ENCODE assay signal across 1 cellular context in the genomic region with DNA sequence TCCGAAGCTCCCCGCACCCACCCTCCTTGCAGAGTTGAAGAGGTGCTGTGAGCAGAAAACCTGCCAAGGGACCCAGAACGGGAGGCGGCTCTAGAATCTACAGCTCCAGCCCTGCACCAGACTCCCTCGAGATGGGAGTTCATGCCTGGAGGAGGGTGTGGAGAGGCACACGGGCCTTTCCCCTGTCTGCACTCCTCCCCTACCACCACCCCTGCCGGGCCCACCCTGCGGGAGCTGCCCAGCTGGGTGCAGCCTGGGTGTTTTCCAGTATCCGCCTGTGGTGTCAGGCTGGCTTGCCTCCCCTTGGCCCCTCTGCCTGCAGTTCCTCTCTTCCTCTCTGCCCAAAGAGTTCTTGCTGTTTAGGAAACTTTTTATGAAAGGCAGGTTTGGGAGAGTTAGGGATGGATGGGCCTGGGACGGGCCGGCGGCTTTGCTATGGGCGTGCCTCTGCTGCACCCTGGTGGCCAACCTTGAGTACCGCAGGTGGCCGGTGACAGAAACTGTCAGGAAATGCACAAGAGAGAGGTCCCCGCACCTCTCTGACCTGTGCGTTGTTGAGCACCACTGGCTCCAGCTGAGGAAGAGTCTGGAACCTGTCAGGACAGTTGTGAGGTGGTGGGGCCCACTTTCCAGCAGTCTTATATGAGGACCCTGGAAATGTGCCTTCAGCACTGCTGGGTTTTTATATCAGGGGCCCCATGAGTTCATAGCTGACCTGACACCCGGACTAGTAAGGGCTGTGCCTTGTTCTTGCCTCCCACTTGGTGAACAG.
TF ChIP-seq lines count a peak whose summit lies in the region.

No MANE protein-coding gene starts in this region.

TF ChIP-seq in HepG2, 621 proteins besides CTCF, POLR2A, EP300 and RAD21 (continued from another document and continues in another):
- 0 out of 2 replicates have a peak, but pooled peaks have one; percentile 74 for TF ChIP-seq SALL2 (CRISPR knock-in tag; IDR thresholded peaks at IDR 0.05)
- TF ChIP-seq XRCC5 (optimal IDR thresholded peaks at IDR 0.05; ENCODE audit: low read length), result peak; percentile 81
- TF ChIP-seq ZNF768 (CRISPR knock-in tag; IDR thresholded peaks at IDR 0.05), result peak; percentile 60; the same call in 1 of the 2 replicates
- TF ChIP-seq KLF12 (CRISPR knock-in tag; IDR thresholded peaks at IDR 0.05; ENCODE audit: borderline replicate concordance), result 0 out of 2 replicates have a peak, but pooled peaks have one; percentile 23
- TF ChIP-seq NFKB2 (CRISPR knock-in tag; IDR thresholded peaks at IDR 0.05; ENCODE audit: borderline replicate concordance), result peak; percentile 56; the same call in 1 of the 2 replicates
- no peak; the same call in 1 of the 2 replicates for TF ChIP-seq ZBTB1 (CRISPR knock-in tag; IDR thresholded peaks at IDR 0.05; ENCODE audit: borderline replicate concordance)
- 0 out of 2 replicates have a peak, but pooled peaks have one; percentile 28 for TF ChIP-seq GATAD2A (CRISPR knock-in tag; IDR thresholded peaks at IDR 0.05)
- peak; percentile 74 for TF ChIP-seq AKAP8 (CRISPR knock-in tag; IDR thresholded peaks at IDR 0.05)
- TF ChIP-seq, protein P1, sequence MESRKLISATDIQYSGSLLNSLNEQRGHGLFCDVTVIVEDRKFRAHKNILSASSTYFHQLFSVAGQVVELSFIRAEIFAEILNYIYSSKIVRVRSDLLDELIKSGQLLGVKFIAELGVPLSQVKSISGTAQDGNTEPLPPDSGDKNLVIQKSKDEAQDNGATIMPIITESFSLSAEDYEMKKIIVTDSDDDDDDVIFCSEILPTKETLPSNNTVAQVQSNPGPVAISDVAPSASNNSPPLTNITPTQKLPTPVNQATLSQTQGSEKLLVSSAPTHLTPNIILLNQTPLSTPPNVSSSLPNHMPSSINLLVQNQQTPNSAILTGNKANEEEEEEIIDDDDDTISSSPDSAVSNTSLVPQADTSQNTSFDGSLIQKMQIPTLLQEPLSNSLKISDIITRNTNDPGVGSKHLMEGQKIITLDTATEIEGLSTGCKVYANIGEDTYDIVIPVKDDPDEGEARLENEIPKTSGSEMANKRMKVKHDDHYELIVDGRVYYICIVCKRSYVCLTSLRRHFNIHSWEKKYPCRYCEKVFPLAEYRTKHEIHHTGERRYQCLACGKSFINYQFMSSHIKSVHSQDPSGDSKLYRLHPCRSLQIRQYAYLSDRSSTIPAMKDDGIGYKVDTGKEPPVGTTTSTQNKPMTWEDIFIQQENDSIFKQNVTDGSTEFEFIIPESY (CRISPR knock-in tag; IDR thresholded peaks at IDR 0.05), result peak; percentile 77
- TF ChIP-seq TGIF2 (CRISPR knock-in tag; IDR thresholded peaks at IDR 0.05), result no peak
- no peak for TF ChIP-seq ZFP62 (CRISPR knock-in tag; IDR thresholded peaks at IDR 0.05)
- TF ChIP-seq SMARCE1 (IDR thresholded peaks at IDR 0.05; ENCODE audit: borderline replicate concordance), result no peak
- peak; percentile 25; the same call in 1 of the 2 replicates for TF ChIP-seq NR2F2 (IDR thresholded peaks at IDR 0.05; ENCODE audit: borderline replicate concordance, low read depth)
- no peak for TF ChIP-seq SOX13 (IDR thresholded peaks at IDR 0.05)
- 0 out of 4 replicates have a peak, but pooled peaks of 1 of the 2 experiments have one; percentile 5 for TF ChIP-seq SOX13 (CRISPR knock-in tag; conservative IDR thresholded peaks at IDR 0.05 in 1 of 2, IDR thresholded peaks at IDR 0.05 in 1 of 2)
- 0 out of 2 replicates have a peak, but pooled peaks have one; percentile 36 for TF ChIP-seq ZMYM2 (CRISPR knock-in tag; IDR thresholded peaks at IDR 0.05)
- TF ChIP-seq ZFAT (CRISPR knock-in tag; conservative IDR thresholded peaks at IDR 0.05), result no peak
- TF ChIP-seq, protein P2, sequence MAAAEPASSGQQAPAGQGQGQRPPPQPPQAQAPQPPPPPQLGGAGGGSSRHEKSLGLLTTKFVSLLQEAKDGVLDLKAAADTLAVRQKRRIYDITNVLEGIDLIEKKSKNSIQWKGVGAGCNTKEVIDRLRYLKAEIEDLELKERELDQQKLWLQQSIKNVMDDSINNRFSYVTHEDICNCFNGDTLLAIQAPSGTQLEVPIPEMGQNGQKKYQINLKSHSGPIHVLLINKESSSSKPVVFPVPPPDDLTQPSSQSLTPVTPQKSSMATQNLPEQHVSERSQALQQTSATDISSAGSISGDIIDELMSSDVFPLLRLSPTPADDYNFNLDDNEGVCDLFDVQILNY (CRISPR knock-in tag; conservative IDR thresholded peaks at IDR 0.05), result no peak
- TF ChIP-seq ATF7-NPFF (CRISPR knock-in tag; IDR thresholded peaks at IDR 0.05; ENCODE audit: low read depth), result 0 out of 2 replicates have a peak, but pooled peaks have one; percentile 50
- TF ChIP-seq SUZ12 (IDR thresholded peaks at IDR 0.05; ENCODE audit: low read depth, low read length), result no peak
- TF ChIP-seq, protein P3, sequence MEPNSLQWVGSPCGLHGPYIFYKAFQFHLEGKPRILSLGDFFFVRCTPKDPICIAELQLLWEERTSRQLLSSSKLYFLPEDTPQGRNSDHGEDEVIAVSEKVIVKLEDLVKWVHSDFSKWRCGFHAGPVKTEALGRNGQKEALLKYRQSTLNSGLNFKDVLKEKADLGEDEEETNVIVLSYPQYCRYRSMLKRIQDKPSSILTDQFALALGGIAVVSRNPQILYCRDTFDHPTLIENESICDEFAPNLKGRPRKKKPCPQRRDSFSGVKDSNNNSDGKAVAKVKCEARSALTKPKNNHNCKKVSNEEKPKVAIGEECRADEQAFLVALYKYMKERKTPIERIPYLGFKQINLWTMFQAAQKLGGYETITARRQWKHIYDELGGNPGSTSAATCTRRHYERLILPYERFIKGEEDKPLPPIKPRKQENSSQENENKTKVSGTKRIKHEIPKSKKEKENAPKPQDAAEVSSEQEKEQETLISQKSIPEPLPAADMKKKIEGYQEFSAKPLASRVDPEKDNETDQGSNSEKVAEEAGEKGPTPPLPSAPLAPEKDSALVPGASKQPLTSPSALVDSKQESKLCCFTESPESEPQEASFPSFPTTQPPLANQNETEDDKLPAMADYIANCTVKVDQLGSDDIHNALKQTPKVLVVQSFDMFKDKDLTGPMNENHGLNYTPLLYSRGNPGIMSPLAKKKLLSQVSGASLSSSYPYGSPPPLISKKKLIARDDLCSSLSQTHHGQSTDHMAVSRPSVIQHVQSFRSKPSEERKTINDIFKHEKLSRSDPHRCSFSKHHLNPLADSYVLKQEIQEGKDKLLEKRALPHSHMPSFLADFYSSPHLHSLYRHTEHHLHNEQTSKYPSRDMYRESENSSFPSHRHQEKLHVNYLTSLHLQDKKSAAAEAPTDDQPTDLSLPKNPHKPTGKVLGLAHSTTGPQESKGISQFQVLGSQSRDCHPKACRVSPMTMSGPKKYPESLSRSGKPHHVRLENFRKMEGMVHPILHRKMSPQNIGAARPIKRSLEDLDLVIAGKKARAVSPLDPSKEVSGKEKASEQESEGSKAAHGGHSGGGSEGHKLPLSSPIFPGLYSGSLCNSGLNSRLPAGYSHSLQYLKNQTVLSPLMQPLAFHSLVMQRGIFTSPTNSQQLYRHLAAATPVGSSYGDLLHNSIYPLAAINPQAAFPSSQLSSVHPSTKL (CRISPR knock-in tag; IDR thresholded peaks at IDR 0.05), result peak; percentile 32; the same call in 1 of the 2 replicates
- TF ChIP-seq ZNF883 (CRISPR knock-in tag; IDR thresholded peaks at IDR 0.05; ENCODE audit: not compliant biosample characterization), result peak; percentile 73
- 0 out of 2 replicates have a peak, but pooled peaks have one; percentile 38 for TF ChIP-seq KDM4B (CRISPR knock-in tag; IDR thresholded peaks at IDR 0.05)
- no peak for TF ChIP-seq CBX2 (IDR thresholded peaks at IDR 0.05; ENCODE audit: low read depth, low read length)
- TF ChIP-seq CBX2 (CRISPR knock-in tag; IDR thresholded peaks at IDR 0.05; ENCODE audit: low read depth), result no peak
- TF ChIP-seq, protein P4, sequence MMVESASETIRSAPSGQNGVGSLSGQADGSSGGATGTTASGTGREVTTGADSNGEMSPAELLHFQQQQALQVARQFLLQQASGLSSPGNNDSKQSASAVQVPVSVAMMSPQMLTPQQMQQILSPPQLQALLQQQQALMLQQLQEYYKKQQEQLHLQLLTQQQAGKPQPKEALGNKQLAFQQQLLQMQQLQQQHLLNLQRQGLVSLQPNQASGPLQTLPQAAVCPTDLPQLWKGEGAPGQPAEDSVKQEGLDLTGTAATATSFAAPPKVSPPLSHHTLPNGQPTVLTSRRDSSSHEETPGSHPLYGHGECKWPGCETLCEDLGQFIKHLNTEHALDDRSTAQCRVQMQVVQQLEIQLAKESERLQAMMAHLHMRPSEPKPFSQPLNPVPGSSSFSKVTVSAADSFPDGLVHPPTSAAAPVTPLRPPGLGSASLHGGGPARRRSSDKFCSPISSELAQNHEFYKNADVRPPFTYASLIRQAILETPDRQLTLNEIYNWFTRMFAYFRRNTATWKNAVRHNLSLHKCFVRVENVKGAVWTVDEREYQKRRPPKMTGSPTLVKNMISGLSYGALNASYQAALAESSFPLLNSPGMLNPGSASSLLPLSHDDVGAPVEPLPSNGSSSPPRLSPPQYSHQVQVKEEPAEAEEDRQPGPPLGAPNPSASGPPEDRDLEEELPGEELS (CRISPR knock-in tag; IDR thresholded peaks at IDR 0.05), result peak; percentile 31; the same call in 1 of the 2 replicates
- no peak for TF ChIP-seq PAX8 (CRISPR knock-in tag; IDR thresholded peaks at IDR 0.05; ENCODE audit: borderline replicate concordance)
- 0 out of 2 replicates have a peak, but pooled peaks have one; percentile 64 for TF ChIP-seq ZNF224 (CRISPR knock-in tag; IDR thresholded peaks at IDR 0.05)
- TF ChIP-seq, protein P5, sequence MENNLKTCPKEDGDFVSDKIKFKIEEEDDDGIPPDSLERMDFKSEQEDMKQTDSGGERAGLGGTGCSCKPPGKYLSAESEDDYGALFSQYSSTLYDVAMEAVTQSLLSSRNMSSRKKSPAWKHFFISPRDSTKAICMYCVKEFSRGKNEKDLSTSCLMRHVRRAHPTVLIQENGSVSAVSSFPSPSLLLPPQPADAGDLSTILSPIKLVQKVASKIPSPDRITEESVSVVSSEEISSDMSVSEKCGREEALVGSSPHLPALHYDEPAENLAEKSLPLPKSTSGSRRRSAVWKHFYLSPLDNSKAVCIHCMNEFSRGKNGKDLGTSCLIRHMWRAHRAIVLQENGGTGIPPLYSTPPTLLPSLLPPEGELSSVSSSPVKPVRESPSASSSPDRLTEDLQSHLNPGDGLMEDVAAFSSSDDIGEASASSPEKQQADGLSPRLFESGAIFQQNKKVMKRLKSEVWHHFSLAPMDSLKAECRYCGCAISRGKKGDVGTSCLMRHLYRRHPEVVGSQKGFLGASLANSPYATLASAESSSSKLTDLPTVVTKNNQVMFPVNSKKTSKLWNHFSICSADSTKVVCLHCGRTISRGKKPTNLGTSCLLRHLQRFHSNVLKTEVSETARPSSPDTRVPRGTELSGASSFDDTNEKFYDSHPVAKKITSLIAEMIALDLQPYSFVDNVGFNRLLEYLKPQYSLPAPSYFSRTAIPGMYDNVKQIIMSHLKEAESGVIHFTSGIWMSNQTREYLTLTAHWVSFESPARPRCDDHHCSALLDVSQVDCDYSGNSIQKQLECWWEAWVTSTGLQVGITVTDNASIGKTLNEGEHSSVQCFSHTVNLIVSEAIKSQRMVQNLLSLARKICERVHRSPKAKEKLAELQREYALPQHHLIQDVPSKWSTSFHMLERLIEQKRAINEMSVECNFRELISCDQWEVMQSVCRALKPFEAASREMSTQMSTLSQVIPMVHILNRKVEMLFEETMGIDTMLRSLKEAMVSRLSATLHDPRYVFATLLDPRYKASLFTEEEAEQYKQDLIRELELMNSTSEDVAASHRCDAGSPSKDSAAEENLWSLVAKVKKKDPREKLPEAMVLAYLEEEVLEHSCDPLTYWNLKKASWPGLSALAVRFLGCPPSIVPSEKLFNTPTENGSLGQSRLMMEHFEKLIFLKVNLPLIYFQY (CRISPR knock-in tag; IDR thresholded peaks at IDR 0.05; ENCODE audit: borderline replicate concordance), result peak; percentile 77; the same call in 1 of the 2 replicates
- TF ChIP-seq AHR (CRISPR knock-in tag; IDR thresholded peaks at IDR 0.05), result peak; percentile 55; the same call in 1 of the 2 replicates
- peak; percentile 44; the same call in 1 of the 2 replicates for TF ChIP-seq MED1 (CRISPR knock-in tag; IDR thresholded peaks at IDR 0.05)
- peak; percentile 58 for TF ChIP-seq ZNF263 (CRISPR knock-in tag; IDR thresholded peaks at IDR 0.05)
- no peak for TF ChIP-seq ARNTL (CRISPR knock-in tag; IDR thresholded peaks at IDR 0.05)
- peak; percentile 59; the same call in 1 of the 2 replicates for TF ChIP-seq ZNF724P (CRISPR knock-in tag; IDR thresholded peaks at IDR 0.05; ENCODE audit: borderline replicate concordance)
- no peak for TF ChIP-seq HDAC2 (CRISPR knock-in tag; IDR thresholded peaks at IDR 0.05)
- no peak for TF ChIP-seq ZBTB20 (CRISPR knock-in tag; IDR thresholded peaks at IDR 0.05; ENCODE audit: borderline replicate concordance, low read depth)
- TF ChIP-seq, protein P6, sequence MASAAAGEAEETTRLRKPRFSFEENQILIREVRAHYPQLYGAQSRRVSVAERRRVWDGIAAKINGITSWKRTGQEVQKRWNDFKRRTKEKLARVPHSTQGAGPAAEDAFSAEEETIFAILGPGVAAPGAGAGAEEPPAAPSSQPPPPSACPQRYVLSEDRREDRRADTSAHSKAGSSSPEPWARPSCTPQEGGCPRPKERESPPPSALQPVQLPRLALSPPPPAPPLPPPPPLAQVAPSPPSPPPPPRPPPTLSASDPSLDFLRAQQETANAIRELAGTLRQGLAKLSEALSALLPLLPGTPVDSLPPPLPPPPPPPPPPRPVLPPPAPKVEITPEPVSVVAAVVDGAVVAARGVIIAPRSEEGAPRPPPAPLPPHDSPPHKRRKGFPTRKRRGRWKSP (CRISPR knock-in tag; IDR thresholded peaks at IDR 0.05), result no peak
- TF ChIP-seq ZNF556 (CRISPR knock-in tag; IDR thresholded peaks at IDR 0.05; ENCODE audit: borderline replicate concordance), result no peak; the same call in 1 of the 2 replicates
- no peak for TF ChIP-seq MIER3 (CRISPR knock-in tag; IDR thresholded peaks at IDR 0.05; ENCODE audit: borderline replicate concordance)
- no peak for TF ChIP-seq RARG (CRISPR knock-in tag; IDR thresholded peaks at IDR 0.05; ENCODE audit: low read depth)
- peak; percentile 42; the same call in 1 of the 2 replicates for TF ChIP-seq KAT8 (CRISPR knock-in tag; IDR thresholded peaks at IDR 0.05)
- TF ChIP-seq, protein P7, sequence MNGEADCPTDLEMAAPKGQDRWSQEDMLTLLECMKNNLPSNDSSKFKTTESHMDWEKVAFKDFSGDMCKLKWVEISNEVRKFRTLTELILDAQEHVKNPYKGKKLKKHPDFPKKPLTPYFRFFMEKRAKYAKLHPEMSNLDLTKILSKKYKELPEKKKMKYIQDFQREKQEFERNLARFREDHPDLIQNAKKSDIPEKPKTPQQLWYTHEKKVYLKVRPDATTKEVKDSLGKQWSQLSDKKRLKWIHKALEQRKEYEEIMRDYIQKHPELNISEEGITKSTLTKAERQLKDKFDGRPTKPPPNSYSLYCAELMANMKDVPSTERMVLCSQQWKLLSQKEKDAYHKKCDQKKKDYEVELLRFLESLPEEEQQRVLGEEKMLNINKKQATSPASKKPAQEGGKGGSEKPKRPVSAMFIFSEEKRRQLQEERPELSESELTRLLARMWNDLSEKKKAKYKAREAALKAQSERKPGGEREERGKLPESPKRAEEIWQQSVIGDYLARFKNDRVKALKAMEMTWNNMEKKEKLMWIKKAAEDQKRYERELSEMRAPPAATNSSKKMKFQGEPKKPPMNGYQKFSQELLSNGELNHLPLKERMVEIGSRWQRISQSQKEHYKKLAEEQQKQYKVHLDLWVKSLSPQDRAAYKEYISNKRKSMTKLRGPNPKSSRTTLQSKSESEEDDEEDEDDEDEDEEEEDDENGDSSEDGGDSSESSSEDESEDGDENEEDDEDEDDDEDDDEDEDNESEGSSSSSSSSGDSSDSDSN (CRISPR knock-in tag; IDR thresholded peaks at IDR 0.05), result peak; percentile 27; the same call in 1 of the 2 replicates
